In the genomic region with DNA sequence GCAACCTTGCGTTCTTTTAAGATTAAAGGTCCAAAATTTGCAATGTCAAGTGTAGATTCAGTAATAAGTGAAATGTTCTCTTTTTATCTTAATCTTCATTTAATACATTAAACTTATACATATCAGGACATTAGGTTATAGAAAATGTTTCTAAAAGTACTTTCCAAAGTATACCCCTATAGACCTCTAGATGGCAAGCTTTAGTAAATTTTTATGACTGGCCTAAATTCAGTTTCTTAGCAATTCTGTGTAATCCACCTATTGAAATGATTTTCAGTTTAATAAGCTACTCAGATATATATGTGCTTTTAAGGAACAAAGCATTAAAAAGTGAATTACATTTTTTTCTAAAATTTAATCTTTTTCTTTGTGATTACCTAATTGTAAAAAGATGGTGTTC, we compare ENCODE assay signal across 8 cellular contexts.
DNase-seq lines count a peak whose midpoint lies in the region; ATAC-seq and TF ChIP-seq lines count a peak whose summit lies in the region.

No MANE protein-coding gene starts in this region.

- peak; percentile 11 for DNase-seq in GM10266 (ENCODE audit: extremely low spot score)
- peak; percentile 1 for DNase-seq in HuH-7 (ENCODE audit: low spot score)
- no peak for DNase-seq in ascending aorta (ENCODE audit: low spot score in 2 of 2)
- peak; percentile 30 to 48 for DNase-seq in lung microvascular endothelial cell (ENCODE audit: low read depth in 2 of 2)
- DNase-seq in HK-2 (ENCODE audit: unreplicated experiment), result no peak
- DNase-seq in left colon, result no peak
- no peak for DNase-seq in Ammon's horn (ENCODE audit: low spot score)

- peak; percentile 28 for TF ChIP-seq CTCF in GM10266 (IDR thresholded peaks at IDR 0.05; ENCODE audit: control insufficient read depth, insufficient read depth, low read depth, missing control alignments)
- TF ChIP-seq CTCF in ascending aorta (IDR thresholded peaks at IDR 0.05), result peak in 2 of 3 experiments; percentile 39 to 64

- H3K36me3 ChIP-seq in ascending aorta, result no peaks in the 10 kb centered on the region

- ATAC-seq in left colon (no peak), HG03280 (IDR thresholded peaks at IDR 0.05; ENCODE audit: unreplicated experiment) (no peak)

- intact Hi-C loops in ascending aorta (cut with DNase I) (loop anchor here (2.0 kb wide), 1 partner anchor 714 kb away; no protein-coding TSS in a partner anchor), left colon (cut with DNase I, micrococcal nuclease) (no loop called here)

- no peaks in the 10 kb centered on the region for H3K9me3 ChIP-seq in ascending aorta

- no peak overlapping the region for H3K27ac ChIP-seq in ascending aorta

- H3K4me1 ChIP-seq in ascending aorta, result no peaks in the 10 kb centered on the region

- no peaks in the 10 kb centered on the region for H3K27me3 ChIP-seq in ascending aorta

- H3K4me3 ChIP-seq in ascending aorta, result no peak overlapping the region

Comparison
In these comparisons a context has a peak if more than half of its experiments do, and no peak if none do; other contexts are left out.
1. DNase-seq: peak in GM10266 (single experiment), HuH-7 (single experiment) and lung microvascular endothelial cell (2 of 2); none in ascending aorta (0 of 2), HK-2 (single experiment), left colon (0 of 2) and Ammon's horn (single experiment).